In genomic region chr15:59590027-59590426, GRCh38 we compare ENCODE assay signal across 21 cellular contexts. TPM values are rescaled to one million over a fixed set of nuclear protein-coding genes. Genes with fewer than 3 reads are reported as not detected.
A peak's percentile ranks its signal among the peaks of the same experiment; 100 is the strongest.
DNase-seq lines count a peak whose midpoint lies in the region; ATAC-seq, FAIRE-seq and TF ChIP-seq lines count a peak whose summit lies in the region.
"Had no signal": no experiment of that assay in that cellular context is flagged by ENCODE, and none has a peak within 500 bp of the region (broad histone marks: within the 10 kb centered on the region; RNA-seq: fewer than 3 reads in every experiment).

No MANE protein-coding gene starts in this region.

- H3K9ac ChIP-seq in kidney (ENCODE audit: low read length in 2 of 2) = no peak overlapping the region
- H3K9ac ChIP-seq: BLaER1 treated with 17β-estradiol and CSF1 and Interleukin-3, amounts not matched to agents 10 nM and 100 nM had no signal

- H3K4me3 ChIP-seq in GM12864 (ENCODE audit: low read depth, low read length) (no peak overlapping the region), kidney (ENCODE audit: low read length in 2 of 2) (no peak overlapping the region)
- H3K4me3 ChIP-seq: BLaER1 treated with 17β-estradiol and CSF1 and Interleukin-3, amounts not matched to agents 10 nM and 100 nM; breast epithelium; tibial nerve had no signal

- CTCF ChIA-PET in HEK293T (lab: Yijun Ruan, JAX) = no interaction called here

- peak overlapping the region; percentile 40 for H3K27ac Mint-ChIP-seq in activated T-helper 17 cell treated with anti-CD3 and anti-CD28 coated beads, Interleukin-2, amount 50 U/mL, for 72 hours
- H3K27ac Mint-ChIP-seq: memory B cell, nephron, T-helper 17 cell had no signal

- H3K9me3 ChIP-seq in kidney (ENCODE audit: control insufficient read depth in 1 of 2, low read length in 2 of 2) = no peaks in the 10 kb centered on the region
- H3K9me3 ChIP-seq: BLaER1 treated with 17β-estradiol and CSF1 and Interleukin-3, amounts not matched to agents 10 nM and 100 nM; breast epithelium; tibial nerve had no signal

- H3K27me3 Mint-ChIP-seq in activated T-helper 17 cell treated with anti-CD3 and anti-CD28 coated beads, Interleukin-2, amount 50 U/mL, for 72 hours = no peaks in the 10 kb centered on the region

- H3K4me1 ChIP-seq in kidney (ENCODE audit: control insufficient read depth in 1 of 2, insufficient read depth in 1 of 2, low read depth in 1 of 2, low read length in 2 of 2) = peaks cover 0 to under 1% of the 10 kb centered on the region in 2 donors
- H3K4me1 ChIP-seq: breast epithelium, tibial nerve had no signal

- H3K4me1 Mint-ChIP-seq in activated T-helper 17 cell treated with anti-CD3 and anti-CD28 coated beads, Interleukin-2, amount 50 U/mL, for 72 hours = peaks cover 15% of the 10 kb centered on the region
- H3K4me1 Mint-ChIP-seq: nephron had no signal

- no peak for FAIRE-seq in kidney (lab: Jason Lieb, UNC)

- POLR2A ChIA-PET in HEK293T (lab: Yijun Ruan, JAX) = no interaction called here

- DNase-seq in activated CD4-positive, CD25-positive, alpha-beta regulatory T cell treated with anti-CD3 and anti-CD28 coated beads, Interleukin-2, amount 50 U/mL, for 72 hours = no peak
- DNase-seq in GM12864 (ENCODE audit: low read depth) = peak; percentile 27
- no peak for DNase-seq in kidney
- no peak for DNase-seq in HEK293T (ENCODE audit: extremely low spot score)
- DNase-seq: 8988T; activated naive CD4-positive, alpha-beta T cell treated with anti-CD3 and anti-CD28 coated beads, Interleukin-2, amount 50 U/mL, for 16 hours; DMS53; erythroblast; NCI-H1092; NCI-H774; T-helper 17 cell had no signal

- TF ChIP-seq CTCF in GM12864 (IDR thresholded peaks at IDR 0.05; ENCODE audit: low read depth, low read length, missing control alignments) = no peak
- TF ChIP-seq CTCF in kidney (IDR thresholded peaks at IDR 0.05; ENCODE audit: borderline replicate concordance, extremely low read depth, insufficient read depth) = no peak

- H3K9me3 Mint-ChIP-seq in activated T-helper 17 cell treated with anti-CD3 and anti-CD28 coated beads, Interleukin-2, amount 50 U/mL, for 72 hours = no peaks in the 10 kb centered on the region
- H3K9me3 Mint-ChIP-seq: memory B cell, nephron had no signal

- peak overlapping the region; percentile 40 for H3K4me3 Mint-ChIP-seq in activated T-helper 17 cell treated with anti-CD3 and anti-CD28 coated beads, Interleukin-2, amount 50 U/mL, for 72 hours
- H3K4me3 Mint-ChIP-seq: memory B cell, nephron, T-helper 17 cell had no signal

- no peaks in the 10 kb centered on the region for H3K36me3 ChIP-seq in kidney (ENCODE audit: control insufficient read depth in 1 of 2, insufficient read depth in 2 of 2, low read length in 2 of 2)
- H3K36me3 ChIP-seq: BLaER1 treated with 17β-estradiol and CSF1 and Interleukin-3, amounts not matched to agents 10 nM and 100 nM; breast epithelium; tibial nerve had no signal

- intact Hi-C loops in kidney (cut with DNase I) = no loop called here

- peak; percentile 61 to 86 for ATAC-seq in activated CD4-positive, CD25-positive, alpha-beta regulatory T cell treated with anti-CD3 and anti-CD28 coated beads, Interleukin-2, amount 50 U/mL, for 24 hours
- ATAC-seq in HG02885 (IDR thresholded peaks at IDR 0.05; ENCODE audit: poor library complexity, unreplicated experiment) = peak; percentile 74
- ATAC-seq in activated T-helper 17 cell treated with anti-CD3 and anti-CD28 coated beads, Interleukin-2, amount 50 U/mL, for 72 hours (replicated peaks) = peak; percentile 92
- no peak for ATAC-seq in GM18870 (IDR thresholded peaks at IDR 0.05; ENCODE audit: unreplicated experiment)
- ATAC-seq: T-helper 17 cell had no signal

- H3K36me3 Mint-ChIP-seq in activated T-helper 17 cell treated with anti-CD3 and anti-CD28 coated beads, Interleukin-2, amount 50 U/mL, for 72 hours (ENCODE audit: low read depth) = no peaks in the 10 kb centered on the region
- H3K36me3 Mint-ChIP-seq: memory B cell had no signal

- H3K27ac ChIP-seq in kidney (ENCODE audit: low read depth in 2 of 2, low read length in 2 of 2) = no peak overlapping the region
- H3K27ac ChIP-seq: BLaER1 treated with 17β-estradiol and CSF1 and Interleukin-3, amounts not matched to agents 10 nM and 100 nM; breast epithelium; tibial nerve had no signal

TF ChIP-seq in HEK293T, 16 proteins besides CTCF, POLR2A, EP300 and RAD21:
- TF ChIP-seq PKNOX1 (IDR thresholded peaks at IDR 0.05) (no peak), SUZ12 (IDR thresholded peaks at IDR 0.05) (no peak), FOXM1 (IDR thresholded peaks at IDR 0.05; ENCODE audit: borderline replicate concordance) (no peak), ZNF384 (IDR thresholded peaks at IDR 0.05) (no peak), ARNT (IDR thresholded peaks at IDR 0.05) (no peak), LEF1 (IDR thresholded peaks at IDR 0.05; ENCODE audit: borderline replicate concordance) (no peak), BHLHE40 (IDR thresholded peaks at IDR 0.05; ENCODE audit: borderline replicate concordance) (no peak), FOXA1 (IDR thresholded peaks at IDR 0.05) (no peak), FOXK2 (IDR thresholded peaks at IDR 0.05) (no peak), ELF4 (IDR thresholded peaks at IDR 0.05) (no peak), SP1 (IDR thresholded peaks at IDR 0.05) (no peak), NFRKB (IDR thresholded peaks at IDR 0.05) (no peak), TARDBP (IDR thresholded peaks at IDR 0.05) (no peak)
TF ChIP-seq in HEK293T: peak in this region for 0.

RNA-seq across cellular contexts. Expression of gene GCNT3, which starts 21.6 kb away (rescaled TPM):
- not detected for total RNA-seq in activated T-helper 17 cell treated with anti-CD3 and anti-CD28 coated beads, Interleukin-2, amount 50 U/mL, for 72 hours
- total RNA-seq in kidney = 14.8 TPM
- 4.5 TPM for polyA plus RNA-seq in kidney (ENCODE audit: insufficient read depth, low read depth, low replicate concordance)
- total RNA-seq: dermis microvascular lymphatic vessel endothelial cell, T-helper 17 cell, tibial nerve had no signal

Comparison
In these comparisons a context has a peak if more than half of its experiments do, and no peak if none do; other contexts are left out.
1. RNA of gene GCNT3, which starts 21.6 kb away (total RNA-seq): 14.8 TPM in kidney (single experiment); not detected in activated T-helper 17 cell treated with anti-CD3 and anti-CD28 coated beads, Interleukin-2, amount 50 U/mL, for 72 hours; every median in the first group is over 10 times any median in the second.